9 cellular contexts compared by ENCODE assay signal in the genomic region with DNA sequence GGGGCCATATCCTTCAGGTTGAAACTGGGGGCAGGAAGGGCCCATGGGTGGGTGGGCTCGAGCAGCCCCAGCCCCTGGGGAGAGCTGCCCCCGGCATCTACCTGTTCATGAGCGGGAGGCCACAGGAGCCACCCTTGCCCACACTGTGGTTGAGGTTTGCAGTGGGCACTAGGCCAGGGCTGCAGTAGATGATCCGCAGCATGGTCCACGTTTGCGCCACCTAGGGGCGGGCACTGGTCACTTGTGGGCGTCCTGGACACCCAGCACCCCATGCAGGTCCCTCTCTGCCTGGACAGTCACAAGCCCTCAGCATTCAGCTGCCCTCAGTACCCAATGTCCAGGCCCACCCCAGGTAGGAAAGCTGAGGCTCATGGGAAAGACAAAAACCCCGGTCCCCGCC. TPM values are rescaled to one million over a fixed set of nuclear protein-coding genes. Genes with fewer than 3 reads are reported as not detected.
DNase-seq lines count a peak whose midpoint lies in the region; ATAC-seq and TF ChIP-seq lines count a peak whose summit lies in the region.
"Had no signal": no experiment of that assay in that cellular context is flagged by ENCODE, and none has a peak within 500 bp of the region (broad histone marks: within the 10 kb centered on the region; RNA-seq: fewer than 3 reads in every experiment).

No MANE protein-coding gene starts in this region.

- H3K9me3 ChIP-seq in Caco-2: no peaks in the 10 kb centered on the region
- H3K9me3 ChIP-seq in HEK293 (ENCODE audit: control insufficient read depth, insufficient read depth, low read depth, low read length): no peaks in the 10 kb centered on the region
- no peaks in the 10 kb centered on the region for H3K9me3 ChIP-seq in tibial nerve

- H3K27ac ChIP-seq in HEK293 (ENCODE audit: extremely low read depth, low read depth, low read length): no peak overlapping the region
- H3K27ac ChIP-seq in tibial nerve: no peak overlapping the region

- no peak for ATAC-seq in memory B cell (ENCODE audit: low read depth)
- ATAC-seq in GM19035 (IDR thresholded peaks at IDR 0.05; ENCODE audit: unreplicated experiment): no peak

- CTCF ChIA-PET in Caco-2 (lab: Charles Lee): interaction anchor here (0.7 kb wide), 1 partner anchor 13 kb away, joined by 3 read pairs; no protein-coding TSS in a partner anchor
- CTCF ChIA-PET in HEK293 (lab: Yijun Ruan, JAX): interaction anchor here (0.8 to 1.8 kb wide), 3 partner anchors 9 to 27 kb away, joined by 3 read pairs; no protein-coding TSS in a partner anchor

- TF ChIP-seq POLR2A in tibial nerve (IDR thresholded peaks at IDR 0.05): no peak

- H3K9me3 Mint-ChIP-seq in Caco-2 (ENCODE audit: unreplicated experiment): no peaks in the 10 kb centered on the region
- H3K9me3 Mint-ChIP-seq in activated T-helper 1 cell treated with anti-CD3 and anti-CD28 coated beads, Interleukin-12 subunit alpha, Interleukin-12 subunit beta, Interleukin-2, Interleukin-4 antibody, amounts not matched to agents 30 ng/mL and 10 ng/mL and 1 ng/mL, durations not matched to agents 14 hours and 24 hours and 36 hours: no peaks in the 10 kb centered on the region
- H3K9me3 Mint-ChIP-seq in memory B cell: no peaks in the 10 kb centered on the region
- H3K9me3 Mint-ChIP-seq: stimulated activated naive CD8-positive, alpha-beta T cell treated with anti-CD3 and anti-CD28 coated beads, Interleukin-15, Interleukin-2, amounts not matched to agents 100 ng/mL and 50 ng/mL, for 24 hours had no signal

- H3K4me1 Mint-ChIP-seq in Caco-2 (ENCODE audit: low read depth, unreplicated experiment): peaks cover 7% of the 10 kb centered on the region
- peaks cover 14% of the 10 kb centered on the region for H3K4me1 Mint-ChIP-seq in activated T-helper 1 cell treated with anti-CD3 and anti-CD28 coated beads, Interleukin-12 subunit alpha, Interleukin-12 subunit beta, Interleukin-2, Interleukin-4 antibody, amounts not matched to agents 30 ng/mL and 10 ng/mL and 1 ng/mL, durations not matched to agents 14 hours and 24 hours and 36 hours (ENCODE audit: low read depth)
- H3K4me1 Mint-ChIP-seq in memory B cell: peaks cover 17% of the 10 kb centered on the region

- H3K36me3 ChIP-seq in Caco-2 (ENCODE audit: control insufficient read depth, insufficient read depth, low read length): 0 out of 2 replicates have a peak, but pooled peaks cover 4% of the 10 kb centered on the region
- peaks cover 3 to 70% of the 10 kb centered on the region in 2 experiments; a peak in 1 of 3 replicates for H3K36me3 ChIP-seq in HEK293 (ENCODE audit: control insufficient read depth in 2 of 2, insufficient read depth in 1 of 2, low read length in 2 of 2)
- peaks cover 0 to 53% (median 15%) of the 10 kb centered on the region in 3 donors for H3K36me3 ChIP-seq in tibial nerve

- H3K4me3 ChIP-seq in Caco-2 (ENCODE audit: low read depth, low read length) (peak overlapping the region; percentile 86), HEK293 (ENCODE audit: low read depth, low read length) (no peak overlapping the region), tibial nerve (no peak overlapping the region)

- H3K4me1 ChIP-seq in Caco-2: peaks cover 34% of the 10 kb centered on the region
- H3K4me1 ChIP-seq in HEK293 (ENCODE audit: control insufficient read depth, insufficient read depth, low read length): peaks cover 9% of the 10 kb centered on the region; the same call in 1 of the 2 replicates
- H3K4me1 ChIP-seq in tibial nerve: peaks cover 0 to 79% (median 46%) of the 10 kb centered on the region in 4 donors

- POLR2A ChIA-PET in Caco-2 (lab: Charles Lee): no interaction called here
- POLR2A ChIA-PET in HEK293 (lab: Yijun Ruan, JAX): interaction anchor here (0.5 to 1.5 kb wide), 2 partner anchors 9 to 85 kb away, joined by 3 to 6 read pairs; no protein-coding TSS in a partner anchor

- H3K27ac Mint-ChIP-seq in Caco-2 (ENCODE audit: unreplicated experiment) (peak overlapping the region; percentile 84), memory B cell (no peak overlapping the region)
- H3K27ac Mint-ChIP-seq in activated T-helper 1 cell treated with anti-CD3 and anti-CD28 coated beads, Interleukin-12 subunit alpha, Interleukin-12 subunit beta, Interleukin-2, Interleukin-4 antibody, amounts not matched to agents 30 ng/mL and 10 ng/mL and 1 ng/mL, durations not matched to agents 14 hours and 24 hours and 36 hours: no peak overlapping the region
- H3K27ac Mint-ChIP-seq: stimulated activated naive CD8-positive, alpha-beta T cell treated with anti-CD3 and anti-CD28 coated beads, Interleukin-15, Interleukin-2, amounts not matched to agents 100 ng/mL and 50 ng/mL, for 24 hours had no signal

- DNase-seq in Caco-2: peak; percentile 70 to 83
- no peak for DNase-seq in activated T-helper 1 cell treated with anti-CD3 and anti-CD28 coated beads, Interleukin-12 subunit alpha, Interleukin-12 subunit beta, Interleukin-2, Interleukin-4 antibody, amounts not matched to agents 30 ng/mL and 10 ng/mL and 1 ng/mL, durations not matched to agents 14 hours and 24 hours and 36 hours (ENCODE audit: low spot score)
- DNase-seq in memory B cell (ENCODE audit: low spot score in 2 of 2): no peak
- no peak for DNase-seq in stimulated activated CD4-positive, alpha-beta T cell treated with anti-CD3 and anti-CD28 coated beads, Interleukin-2, amount 100 ng/mL, for 24 hours
- no peak for DNase-seq in NCI-H1105 (lab: John Stamatoyannopoulos, UW)
- no peak for DNase-seq in tibial nerve (ENCODE audit: low spot score in 2 of 2)

- H3K36me3 Mint-ChIP-seq in Caco-2 (ENCODE audit: insufficient read depth, unreplicated experiment): peaks cover 58% of the 10 kb centered on the region
- H3K36me3 Mint-ChIP-seq in activated T-helper 1 cell treated with anti-CD3 and anti-CD28 coated beads, Interleukin-12 subunit alpha, Interleukin-12 subunit beta, Interleukin-2, Interleukin-4 antibody, amounts not matched to agents 30 ng/mL and 10 ng/mL and 1 ng/mL, durations not matched to agents 14 hours and 24 hours and 36 hours (ENCODE audit: low read depth): peaks cover 14% of the 10 kb centered on the region
- peaks cover 4% of the 10 kb centered on the region for H3K36me3 Mint-ChIP-seq in memory B cell

- 54 to 85% methylated on average over 5 to 8 of the region's 10 CpGs for WGBS in tibial nerve, 2 donors

- H3K27me3 Mint-ChIP-seq in Caco-2 (ENCODE audit: insufficient read depth, unreplicated experiment) (no peaks in the 10 kb centered on the region), memory B cell (no peaks in the 10 kb centered on the region)
- H3K27me3 Mint-ChIP-seq in activated T-helper 1 cell treated with anti-CD3 and anti-CD28 coated beads, Interleukin-12 subunit alpha, Interleukin-12 subunit beta, Interleukin-2, Interleukin-4 antibody, amounts not matched to agents 30 ng/mL and 10 ng/mL and 1 ng/mL, durations not matched to agents 14 hours and 24 hours and 36 hours (ENCODE audit: insufficient read depth): no peaks in the 10 kb centered on the region
- H3K27me3 Mint-ChIP-seq: stimulated activated naive CD8-positive, alpha-beta T cell treated with anti-CD3 and anti-CD28 coated beads, Interleukin-15, Interleukin-2, amounts not matched to agents 100 ng/mL and 50 ng/mL, for 24 hours had no signal

- TF ChIP-seq CTCF in Caco-2 (IDR thresholded peaks at IDR 0.05; ENCODE audit: insufficient read depth in 1 of 2, low read depth in 1 of 2, low read length in 1 of 2, severe bottlenecking in 1 of 2, unreplicated experiment in 1 of 2) (peak; percentile 61 to 80), HEK293 (tag by site-specific recombination; IDR thresholded peaks at IDR 0.05) (peak; percentile 73), tibial nerve (IDR thresholded peaks at IDR 0.05) (peak in 1 of 5 experiments; percentile 12)

- intact Hi-C loops in Caco-2 (cut with micrococcal nuclease; ENCODE audit: unreplicated experiment): no loop called here
- intact Hi-C loops in activated T-helper 1 cell treated with anti-CD3 and anti-CD28 coated beads, Interleukin-12 subunit alpha, Interleukin-12 subunit beta, Interleukin-2, Interleukin-4 antibody, amounts not matched to agents 30 ng/mL and 10 ng/mL and 1 ng/mL, durations not matched to agents 14 hours and 24 hours and 36 hours (cut with micrococcal nuclease): no loop called here

- BruUV-seq in Caco-2 (replicated peaks; lab: Mats Ljungman, UMichigan): no TSS peak

- TF ChIP-seq EP300 in tibial nerve (IDR thresholded peaks at IDR 0.05): no peak

- H3K4me3 Mint-ChIP-seq in Caco-2 (ENCODE audit: unreplicated experiment) (peak overlapping the region; percentile 87), memory B cell (peak overlapping the region; percentile 58)
- H3K4me3 Mint-ChIP-seq in activated T-helper 1 cell treated with anti-CD3 and anti-CD28 coated beads, Interleukin-12 subunit alpha, Interleukin-12 subunit beta, Interleukin-2, Interleukin-4 antibody, amounts not matched to agents 30 ng/mL and 10 ng/mL and 1 ng/mL, durations not matched to agents 14 hours and 24 hours and 36 hours: peak overlapping the region; percentile 37
- H3K4me3 Mint-ChIP-seq: stimulated activated naive CD8-positive, alpha-beta T cell treated with anti-CD3 and anti-CD28 coated beads, Interleukin-15, Interleukin-2, amounts not matched to agents 100 ng/mL and 50 ng/mL, for 24 hours had no signal

- H3K27me3 ChIP-seq in Caco-2 (replicated peaks; ENCODE audit: control insufficient read depth, insufficient read depth, low read length): no peaks in the 10 kb centered on the region
- H3K27me3 ChIP-seq in tibial nerve: no peaks in the 10 kb centered on the region

RNA-seq across cellular contexts. Expression of a gene that starts 1.8 kb away (rescaled TPM):
- total RNA-seq in Caco-2 (2022): 46.7 and 52.4 TPM in 2 replicates
- 63.4 and 71.4 TPM in 2 replicates for total RNA-seq in activated T-helper 1 cell treated with anti-CD3 and anti-CD28 coated beads, Interleukin-12 subunit alpha, Interleukin-12 subunit beta, Interleukin-2, Interleukin-4 antibody, amounts not matched to agents 30 ng/mL and 10 ng/mL and 1 ng/mL, durations not matched to agents 14 hours and 24 hours and 36 hours
- 100 to 1,000 TPM in 2 of 4 donors, 10 to 100 TPM in 2; 83.1 to 119 (median 101) TPM for total RNA-seq in tibial nerve

RNA-seq across cellular contexts. Expression of a gene that starts 4.2 kb away (rescaled TPM):
- total RNA-seq in Caco-2 (2022) (10.8 and 11.7 TPM in 2 replicates), tibial nerve (10 to 100 TPM; 13.1 to 18.2 (median 15.8) TPM)
- total RNA-seq in activated T-helper 1 cell treated with anti-CD3 and anti-CD28 coated beads, Interleukin-12 subunit alpha, Interleukin-12 subunit beta, Interleukin-2, Interleukin-4 antibody, amounts not matched to agents 30 ng/mL and 10 ng/mL and 1 ng/mL, durations not matched to agents 14 hours and 24 hours and 36 hours: 21.6 and 22.1 TPM in 2 replicates

RNA-seq across cellular contexts. Expression of a gene that starts 5.8 kb away (rescaled TPM):
- total RNA-seq in Caco-2 (2022) (77.8 and 86.6 TPM in 2 replicates), tibial nerve (100 to 1,000 TPM; 152 to 213 (median 186) TPM)
- total RNA-seq in activated T-helper 1 cell treated with anti-CD3 and anti-CD28 coated beads, Interleukin-12 subunit alpha, Interleukin-12 subunit beta, Interleukin-2, Interleukin-4 antibody, amounts not matched to agents 30 ng/mL and 10 ng/mL and 1 ng/mL, durations not matched to agents 14 hours and 24 hours and 36 hours: 94.0 and 95.4 TPM in 2 replicates

RNA-seq across cellular contexts. Expression of a gene that starts 10.5 kb away (rescaled TPM):
- total RNA-seq in Caco-2 (2022): 2.9 and 3.2 TPM in 2 replicates
- 0.71 and 1.1 TPM in 2 replicates for total RNA-seq in activated T-helper 1 cell treated with anti-CD3 and anti-CD28 coated beads, Interleukin-12 subunit alpha, Interleukin-12 subunit beta, Interleukin-2, Interleukin-4 antibody, amounts not matched to agents 30 ng/mL and 10 ng/mL and 1 ng/mL, durations not matched to agents 14 hours and 24 hours and 36 hours
- 1 to 10 TPM in 3 of 4 donors, under 1 TPM in 1; 0.90 to 3.5 (median 1.9) TPM for total RNA-seq in tibial nerve

RNA-seq across cellular contexts. Expression of a gene that starts 18.0 kb away (rescaled TPM):
- total RNA-seq in Caco-2 (2022) (96.7 and 106 TPM in 2 replicates), tibial nerve (100 to 1,000 TPM in 3 of 4 donors, 10 to 100 TPM in 1; 68.6 to 188 (median 106) TPM)
- 165 and 177 TPM in 2 replicates for total RNA-seq in activated T-helper 1 cell treated with anti-CD3 and anti-CD28 coated beads, Interleukin-12 subunit alpha, Interleukin-12 subunit beta, Interleukin-2, Interleukin-4 antibody, amounts not matched to agents 30 ng/mL and 10 ng/mL and 1 ng/mL, durations not matched to agents 14 hours and 24 hours and 36 hours

Comparison
In these comparisons a context has a peak if more than half of its experiments do, and no peak if none do; other contexts are left out.
1. DNase-seq: peak in Caco-2 (2 of 2); none in activated T-helper 1 cell treated with anti-CD3 and anti-CD28 coated beads, Interleukin-12 subunit alpha, Interleukin-12 subunit beta, Interleukin-2, Interleukin-4 antibody, amounts not matched to agents 30 ng/mL and 10 ng/mL and 1 ng/mL, durations not matched to agents 14 hours and 24 hours and 36 hours (single experiment), memory B cell (0 of 2), stimulated activated CD4-positive, alpha-beta T cell treated with anti-CD3 and anti-CD28 coated beads, Interleukin-2, amount 100 ng/mL, for 24 hours (0 of 2), NCI-H1105 (single experiment) and tibial nerve (0 of 2).
2. H3K4me3 Mint-ChIP-seq: peak in every context shown above with its lines; median percentile 87 in Caco-2; 58 in memory B cell; 37 in activated T-helper 1 cell treated with anti-CD3 and anti-CD28 coated beads, Interleukin-12 subunit alpha, Interleukin-12 subunit beta, Interleukin-2, Interleukin-4 antibody, amounts not matched to agents 30 ng/mL and 10 ng/mL and 1 ng/mL, durations not matched to agents 14 hours and 24 hours and 36 hours.